Comparison of ENCODE assay signal across 9 cellular contexts in genomic region chr9:101485873-101486692, GRCh38. TPM values are rescaled to one million over a fixed set of nuclear protein-coding genes. Genes with fewer than 3 reads are reported as not detected.
DNase-seq lines count a peak whose midpoint lies in the region; ATAC-seq, FAIRE-seq and TF ChIP-seq lines count a peak whose summit lies in the region.
"Had no signal": no experiment of that assay in that cellular context is flagged by ENCODE, and none has a peak within 500 bp of the region (broad histone marks: within the 10 kb centered on the region; RNA-seq: fewer than 3 reads in every experiment).

No MANE protein-coding gene starts in this region.

- H4K91ac ChIP-seq in trophoblast cell (ENCODE audit: low read depth, low read length) = no peak overlapping the region

- H3K4me2 ChIP-seq in trophoblast cell (ENCODE audit: low read length) = peak overlapping the region; percentile 88

- no peak overlapping the region for H2BK120ac ChIP-seq in trophoblast cell (ENCODE audit: insufficient read depth, low read length, poor library complexity)

- H3K9me3 ChIP-seq in WERI-Rb-1 (ENCODE audit: severe bottlenecking) = no peaks in the 10 kb centered on the region
- no peaks in the 10 kb centered on the region for H3K9me3 ChIP-seq in trophoblast cell (ENCODE audit: insufficient read depth, low read depth, low read length)

- H2AK5ac ChIP-seq in trophoblast cell (ENCODE audit: low read length) = no peak overlapping the region

- no peaks in the 10 kb centered on the region for H3K79me1 ChIP-seq in trophoblast cell (ENCODE audit: low read length)

- no peaks in the 10 kb centered on the region for H3K36me3 Mint-ChIP-seq in activated naive CD4-positive, alpha-beta T cell treated with anti-CD3 and anti-CD28 coated beads, Interleukin-2, amount 50 U/mL, for 24 hours
- H3K36me3 Mint-ChIP-seq in activated naive CD4-positive, alpha-beta T cell treated with anti-CD3 and anti-CD28 coated beads, Interleukin-2, amount 10 ng/mL, durations not matched to agents 7 days and 5 days = no peaks in the 10 kb centered on the region

- WGBS in trophoblast cell (ENCODE audit: extremely low coverage, insufficient coverage, insufficient read length) = no CpG with 5 or more reads among the region's 61 CpGs

- peaks cover 3% of the 10 kb centered on the region for H3K4me1 Mint-ChIP-seq in activated naive CD4-positive, alpha-beta T cell treated with anti-CD3 and anti-CD28 coated beads, Interleukin-2, amount 50 U/mL, for 24 hours
- peaks cover 9% of the 10 kb centered on the region for H3K4me1 Mint-ChIP-seq in activated naive CD4-positive, alpha-beta T cell treated with anti-CD3 and anti-CD28 coated beads, Interleukin-2, amount 10 ng/mL, durations not matched to agents 7 days and 5 days

- H3K79me2 ChIP-seq in trophoblast cell (ENCODE audit: control insufficient read depth, insufficient read depth, low read length, poor library complexity) = no peaks in the 10 kb centered on the region

- no peak overlapping the region for H2BK12ac ChIP-seq in trophoblast cell (ENCODE audit: low read length)

- ATAC-seq in Right ventricle myocardium superior (ENCODE audit: poor library complexity) (peak; percentile 72), GM18519 (IDR thresholded peaks at IDR 0.05; ENCODE audit: low FRiP score, unreplicated experiment) (no peak), HG02938 (IDR thresholded peaks at IDR 0.05; ENCODE audit: unreplicated experiment) (no peak)

- no peak overlapping the region for H3K23ac ChIP-seq in trophoblast cell (ENCODE audit: low read length)

- peaks cover 55% of the 10 kb centered on the region for H3K27me3 Mint-ChIP-seq in activated naive CD4-positive, alpha-beta T cell treated with anti-CD3 and anti-CD28 coated beads, Interleukin-2, amount 50 U/mL, for 24 hours
- H3K27me3 Mint-ChIP-seq in activated naive CD4-positive, alpha-beta T cell treated with anti-CD3 and anti-CD28 coated beads, Interleukin-2, amount 10 ng/mL, durations not matched to agents 7 days and 5 days = peaks cover 57% of the 10 kb centered on the region

- peak overlapping the region; percentile 63 for H3K27ac ChIP-seq in WERI-Rb-1
- no peak overlapping the region for H3K27ac ChIP-seq in trophoblast cell (ENCODE audit: low read depth, low read length)
- H3K27ac ChIP-seq: VCaP had no signal

- no peak for TF ChIP-seq CTCF in WERI-Rb-1 (IDR thresholded peaks at IDR 0.05; ENCODE audit: low read depth, low read length)

- H3K4me3 Mint-ChIP-seq in activated naive CD4-positive, alpha-beta T cell treated with anti-CD3 and anti-CD28 coated beads, Interleukin-2, amount 50 U/mL, for 24 hours = peak overlapping the region; percentile 19
- H3K4me3 Mint-ChIP-seq in activated naive CD4-positive, alpha-beta T cell treated with anti-CD3 and anti-CD28 coated beads, Interleukin-2, amount 10 ng/mL, durations not matched to agents 7 days and 5 days = no peak overlapping the region

- H3K27me3 ChIP-seq in WERI-Rb-1 (ENCODE audit: insufficient read depth, low read depth, severe bottlenecking) (no peaks in the 10 kb centered on the region), trophoblast cell (ENCODE audit: insufficient read depth, low read length) (peaks cover 8% of the 10 kb centered on the region)

- DNase-seq in activated naive CD4-positive, alpha-beta T cell treated with anti-CD3 and anti-CD28 coated beads, Interleukin-2, amount 10 ng/mL, durations not matched to agents 7 days and 5 days = no peak
- DNase-seq in WERI-Rb-1 (peak; percentile 47), Right ventricle myocardium superior (peak; percentile 54), trophoblast cell (peak; percentile 7 to 21), HTR-8/SVneo (ENCODE audit: insufficient read length, low spot score) (no peak)

- no peak overlapping the region for H3K9ac ChIP-seq in trophoblast cell (ENCODE audit: low read length)

- no peak overlapping the region for H3K18ac ChIP-seq in trophoblast cell (ENCODE audit: low read length)

- no peak overlapping the region for H3K27ac Mint-ChIP-seq in activated naive CD4-positive, alpha-beta T cell treated with anti-CD3 and anti-CD28 coated beads, Interleukin-2, amount 50 U/mL, for 24 hours
- no peak overlapping the region for H3K27ac Mint-ChIP-seq in activated naive CD4-positive, alpha-beta T cell treated with anti-CD3 and anti-CD28 coated beads, Interleukin-2, amount 10 ng/mL, durations not matched to agents 7 days and 5 days

- H3K36me3 ChIP-seq in WERI-Rb-1 = no peaks in the 10 kb centered on the region
- H3K36me3 ChIP-seq in trophoblast cell (ENCODE audit: control insufficient read depth in 1 of 2, insufficient read depth in 2 of 2, low read length in 2 of 2) = no peaks in the 10 kb centered on the region

- H2BK5ac ChIP-seq in trophoblast cell (ENCODE audit: low read depth, low read length, poor library complexity) = no peak overlapping the region

- H3K4me3 ChIP-seq in WERI-Rb-1 (ENCODE audit: low read depth, low read length) (peak overlapping the region; percentile 44), trophoblast cell (ENCODE audit: low read depth, low read length) (peak overlapping the region; percentile 72)

- no peak overlapping the region for H3K14ac ChIP-seq in trophoblast cell (ENCODE audit: low read length)

- peak overlapping the region; percentile 85 for H2AFZ ChIP-seq in trophoblast cell (ENCODE audit: insufficient read depth, low read length, poor library complexity)

- no peak overlapping the region for H4K12ac ChIP-seq in trophoblast cell (ENCODE audit: low read depth, low read length)

- intact Hi-C loops in Right ventricle myocardium superior (cut with DNase I) = no loop called here

- peaks cover 4 to 9% of the 10 kb centered on the region in 2 experiments for H3K4me1 ChIP-seq in trophoblast cell (ENCODE audit: control insufficient read depth in 1 of 2, insufficient read depth in 2 of 2, low read length in 2 of 2)

- H4K8ac ChIP-seq in trophoblast cell (ENCODE audit: low read depth, low read length) = no peak overlapping the region

- H3K9me3 Mint-ChIP-seq in activated naive CD4-positive, alpha-beta T cell treated with anti-CD3 and anti-CD28 coated beads, Interleukin-2, amount 50 U/mL, for 24 hours = no peaks in the 10 kb centered on the region
- no peaks in the 10 kb centered on the region for H3K9me3 Mint-ChIP-seq in activated naive CD4-positive, alpha-beta T cell treated with anti-CD3 and anti-CD28 coated beads, Interleukin-2, amount 10 ng/mL, durations not matched to agents 7 days and 5 days

- H3K4ac ChIP-seq in trophoblast cell (ENCODE audit: low read depth, low read length) = no peak overlapping the region

- CTCF ChIA-PET in activated naive CD4-positive, alpha-beta T cell treated with anti-CD3 and anti-CD28 coated beads, Interleukin-2, amount 10 ng/mL, durations not matched to agents 7 days and 5 days (lab: Charles Lee) = no interaction called here

- no peak for FAIRE-seq in HTR-8/SVneo (lab: Jason Lieb, UNC)

RNA-seq across cellular contexts. Expression of gene RNF20, which starts 47.6 kb away (rescaled TPM):
- total RNA-seq in Right ventricle myocardium superior = 40.9 TPM
- polyA plus RNA-seq in trophoblast cell (2013) = 24.1 and 25.6 TPM in 2 replicates

RNA-seq across cellular contexts. Expression of gene ALDOB, which starts 50.5 kb away (rescaled TPM):
- 0.56 TPM for total RNA-seq in Right ventricle myocardium superior
- not detected in 2 replicates for polyA plus RNA-seq in trophoblast cell (2013)

Comparison
In these comparisons a context has a peak if more than half of its experiments do, and no peak if none do; other contexts are left out.
1. DNase-seq: peak in WERI-Rb-1 (single experiment), Right ventricle myocardium superior (single experiment) and trophoblast cell (2 of 2); none in activated naive CD4-positive, alpha-beta T cell treated with anti-CD3 and anti-CD28 coated beads, Interleukin-2, amount 10 ng/mL, durations not matched to agents 7 days and 5 days (single experiment) and HTR-8/SVneo (single experiment).